ENCODE assay signal across 7 cellular contexts in genomic region chr6:31651602-31652191, GRCh38. TPM values are rescaled to one million over a fixed set of nuclear protein-coding genes. Genes with fewer than 3 reads are reported as not detected.
DNase-seq lines count a peak whose midpoint lies in the region; ATAC-seq and TF ChIP-seq lines count a peak whose summit lies in the region.

No MANE protein-coding gene starts in this region.

- no peaks in the 10 kb centered on the region for H3K9me3 ChIP-seq in Panc1 (ENCODE audit: control insufficient read depth, insufficient read depth, low read depth, low read length)

- in situ Hi-C loops in Panc1 (cut with HindIII; ENCODE audit: low pct_unique_long_range_greater_than_20kb, low sequenced_read_pairs) = no loop called here

- H3K4me3 ChIP-seq in HL-60 (replicated peaks; ENCODE audit: insufficient read depth, low read length) (peak overlapping the region; percentile 59), Panc1 (ENCODE audit: low read depth in 2 of 2, low read length in 2 of 2) (peak overlapping the region; percentile 77 to 83)

- CTCF ChIA-PET in Panc1 (lab: Charles Lee) = no interaction called here

- BruUV-seq in Panc1 (replicated peaks; lab: Mats Ljungman, UMichigan) = no TSS peak

- peak overlapping the region; percentile 100 for H3K27ac Mint-ChIP-seq in stimulated activated naive CD8-positive, alpha-beta T cell treated with anti-CD3 and anti-CD28 coated beads, Interleukin-15, Interleukin-2, amounts not matched to agents 100 ng/mL and 50 ng/mL, for 24 hours

- H3K9me3 Mint-ChIP-seq in stimulated activated naive CD8-positive, alpha-beta T cell treated with anti-CD3 and anti-CD28 coated beads, Interleukin-15, Interleukin-2, amounts not matched to agents 100 ng/mL and 50 ng/mL, for 24 hours = no peaks in the 10 kb centered on the region

- TF ChIP-seq CTCF in HL-60 (IDR thresholded peaks at IDR 0.05; ENCODE audit: insufficient read depth, low read length) (no peak), Panc1 (IDR thresholded peaks at IDR 0.05) (no peak)

- peaks cover 46% of the 10 kb centered on the region for H3K4me1 Mint-ChIP-seq in stimulated activated naive CD8-positive, alpha-beta T cell treated with anti-CD3 and anti-CD28 coated beads, Interleukin-15, Interleukin-2, amounts not matched to agents 100 ng/mL and 50 ng/mL, for 24 hours (ENCODE audit: low read depth)

- DNase-seq in EL = peak; percentile 85
- DNase-seq in HL-60 (ENCODE audit: low read depth in 1 of 2, low spot score in 1 of 2) = peak; percentile 70 to 77
- no peak for DNase-seq in Panc1 (ENCODE audit: low read depth, low spot score)
- peak; percentile 80 for DNase-seq in cerebellum (ENCODE audit: low spot score)
- DNase-seq in kidney tubule cell (ENCODE audit: low spot score) = peak; percentile 87

- H3K27me3 ChIP-seq in HL-60 (ENCODE audit: insufficient read depth, poor library complexity, severe bottlenecking) (no peaks in the 10 kb centered on the region), Panc1 (ENCODE audit: control insufficient read depth, insufficient read depth, low read length) (no peaks in the 10 kb centered on the region)

- ATAC-seq in GM21381 (IDR thresholded peaks at IDR 0.05; ENCODE audit: unreplicated experiment) (peak; percentile 28), Panc1 (peak; percentile 70)

- H3K4me3 Mint-ChIP-seq in stimulated activated naive CD8-positive, alpha-beta T cell treated with anti-CD3 and anti-CD28 coated beads, Interleukin-15, Interleukin-2, amounts not matched to agents 100 ng/mL and 50 ng/mL, for 24 hours = peak overlapping the region; percentile 92

- intact Hi-C loops in Panc1 (cut with micrococcal nuclease; ENCODE audit: unreplicated experiment) = no loop called here

- POLR2A ChIA-PET in Panc1 (lab: Charles Lee) = interaction anchor here (0.6 to 2.1 kb wide), 6 partner anchors 10 to 169 kb away, joined by 3 to 10 read pairs (median 3); partner anchors contain the start of gene C6orf47

- H3K4me1 ChIP-seq in Panc1 (ENCODE audit: control insufficient read depth, insufficient read depth, low read length) = peaks cover 13% of the 10 kb centered on the region

- H3K36me3 Mint-ChIP-seq in stimulated activated naive CD8-positive, alpha-beta T cell treated with anti-CD3 and anti-CD28 coated beads, Interleukin-15, Interleukin-2, amounts not matched to agents 100 ng/mL and 50 ng/mL, for 24 hours (ENCODE audit: low read depth) = peaks cover 38% of the 10 kb centered on the region

- H3K27ac ChIP-seq in HL-60 (replicated peaks) (peak overlapping the region; percentile 98), Panc1 (ENCODE audit: low read length) (peak overlapping the region; percentile 99)

- H3K36me3 ChIP-seq in Panc1 (ENCODE audit: control insufficient read depth, insufficient read depth, low read length) = peaks cover 17% of the 10 kb centered on the region

- no peaks in the 10 kb centered on the region for H3K27me3 Mint-ChIP-seq in stimulated activated naive CD8-positive, alpha-beta T cell treated with anti-CD3 and anti-CD28 coated beads, Interleukin-15, Interleukin-2, amounts not matched to agents 100 ng/mL and 50 ng/mL, for 24 hours

RNA-seq across cellular contexts. Expression of gene BAG6, which starts 0.8 kb away (rescaled TPM):
- total RNA-seq in Panc1 (2021; ENCODE audit: unreplicated experiment) = 491 TPM
- polyA plus RNA-seq in Panc1 (2012; ENCODE audit: insufficient read length) = 565 TPM
- 94.5 TPM for total RNA-seq in cerebellum

RNA-seq across cellular contexts. Expression of gene APOM, which starts 4.0 kb away (rescaled TPM):
- 1.8 TPM for total RNA-seq in Panc1 (2021; ENCODE audit: unreplicated experiment)
- 0.56 TPM for polyA plus RNA-seq in Panc1 (2012; ENCODE audit: insufficient read length)
- total RNA-seq in cerebellum = 0.91 TPM

RNA-seq across cellular contexts. Expression of gene C6orf47, which starts 8.9 kb away (rescaled TPM):
- total RNA-seq in Panc1 (2021; ENCODE audit: unreplicated experiment) (22.4 TPM), cerebellum (11.4 TPM)
- polyA plus RNA-seq in Panc1 (2012; ENCODE audit: insufficient read length) = 18.6 TPM

RNA-seq across cellular contexts. Expression of gene GPANK1, which starts 13.1 kb away (rescaled TPM):
- 18.3 TPM for total RNA-seq in Panc1 (2021; ENCODE audit: unreplicated experiment)
- 18.3 TPM for polyA plus RNA-seq in Panc1 (2012; ENCODE audit: insufficient read length)
- 7.8 TPM for total RNA-seq in cerebellum

RNA-seq across cellular contexts. Expression of gene CSNK2B, which starts 14.2 kb away (rescaled TPM):
- total RNA-seq in Panc1 (2021; ENCODE audit: unreplicated experiment) = 219 TPM
- polyA plus RNA-seq in Panc1 (2012; ENCODE audit: insufficient read length) = 309 TPM
- total RNA-seq in cerebellum = 52.0 TPM
